ENCODE assay signal across 24 cellular contexts in the genomic region with DNA sequence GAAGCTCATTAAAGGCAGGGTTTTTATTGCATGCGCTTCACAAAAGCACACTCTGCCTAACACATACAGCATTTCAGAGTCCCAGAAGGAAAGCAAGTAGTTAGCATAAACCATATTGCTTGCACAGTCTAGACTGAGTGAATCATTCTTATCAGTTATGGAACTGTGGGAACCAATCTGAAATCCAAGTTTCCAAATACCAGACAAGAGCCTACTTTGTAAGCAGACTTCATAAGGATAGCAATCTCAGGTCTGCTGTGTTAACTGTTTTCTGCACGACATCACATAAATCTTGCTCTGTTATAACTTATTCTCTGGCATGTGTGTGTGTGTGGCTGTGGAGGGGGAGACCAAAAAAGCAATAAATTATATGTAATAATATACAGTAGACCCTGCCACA.
A peak's percentile ranks its signal among the peaks of the same experiment; 100 is the strongest.
DNase-seq lines count a peak whose midpoint lies in the region; ATAC-seq and TF ChIP-seq lines count a peak whose summit lies in the region.
"Had no signal": no experiment of that assay in that cellular context is flagged by ENCODE, and none has a peak within 500 bp of the region (broad histone marks: within the 10 kb centered on the region; RNA-seq: fewer than 3 reads in every experiment).

No MANE protein-coding gene starts in this region.

- no peak for TF ChIP-seq CTCF in A673 (conservative IDR thresholded peaks at IDR 0.05; ENCODE audit: low read depth, low read length)

- no peaks in the 10 kb centered on the region for H3K36me3 ChIP-seq in A673 (ENCODE audit: insufficient read depth, low read length, poor library complexity, severe bottlenecking)
- H3K36me3 ChIP-seq in mesenchymal stem cell (ENCODE audit: control insufficient read depth in 1 of 2, insufficient read depth in 2 of 2, low read depth in 1 of 2, low read length in 2 of 2): no peaks in the 10 kb centered on the region
- H3K36me3 ChIP-seq: BLaER1 treated with 17β-estradiol and CSF1 and Interleukin-3, amounts not matched to agents 10 nM and 100 nM; esophagus squamous epithelium; gastroesophageal sphincter; left lung; tibial artery had no signal

- H4K91ac ChIP-seq in mesenchymal stem cell (ENCODE audit: low read length): no peak overlapping the region

- H3K4me1 ChIP-seq in A673 (ENCODE audit: insufficient read depth, low read length, poor library complexity, severe bottlenecking) (peaks cover 19% of the 10 kb centered on the region), mesenchymal stem cell (ENCODE audit: control insufficient read depth, insufficient read depth, low read depth, low read length) (no peaks in the 10 kb centered on the region)
- H3K4me1 ChIP-seq: BLaER1 treated with 17β-estradiol and CSF1 and Interleukin-3, amounts not matched to agents 10 nM and 100 nM; esophagus squamous epithelium; gastroesophageal sphincter; left lung; tibial artery had no signal

- CTCF ChIA-PET in A673 (lab: Charles Lee): interaction anchor here (0.5 kb wide), 1 partner anchor 66 kb away, joined by 6 read pairs; no protein-coding TSS in a partner anchor

- POLR2A ChIA-PET in A673 (lab: Charles Lee; ENCODE audit: low non-redundant PET): no interaction called here

- H4K8ac ChIP-seq in mesenchymal stem cell (ENCODE audit: low read length): no peak overlapping the region

- no peak for ATAC-seq in SK-N-SH treated with all-trans-retinoic acid at 6 μM for 48 hours
- ATAC-seq in stimulated activated naive CD8-positive, alpha-beta T cell treated with anti-CD3 and anti-CD28 coated beads, Interleukin-15, Interleukin-2, amounts not matched to agents 100 U/mL and 50 U/mL, for 24 hours: no peak
- no peak for ATAC-seq in left ventricle myocardium superior
- ATAC-seq: activated naive CD4-positive, alpha-beta T cell treated with anti-CD3 and anti-CD28 coated beads, Interleukin-2, amount 50 U/mL, for 72 hours; gastroesophageal sphincter; left lung; natural killer cell treated with Interleukin-12 subunit alpha and Interleukin-12 subunit beta and Interleukin-15 and Interleukin-18, amount 100 ng/mL, for 72 hours; PC-3 had no signal

- H3K18ac ChIP-seq in mesenchymal stem cell (ENCODE audit: low read depth in 1 of 2, low read length in 2 of 2): no peak overlapping the region

- H3K4ac ChIP-seq in mesenchymal stem cell (ENCODE audit: low read depth in 1 of 2, low read length in 2 of 2): no peak overlapping the region

- no peak overlapping the region for H3K9ac ChIP-seq in mesenchymal stem cell (ENCODE audit: low read length)
- H3K9ac ChIP-seq: BLaER1 treated with 17β-estradiol and CSF1 and Interleukin-3, amounts not matched to agents 10 nM and 100 nM had no signal

- intact Hi-C loops in A673 (cut with micrococcal nuclease; ENCODE audit: unreplicated experiment): no loop called here
- intact Hi-C loops in left ventricle myocardium superior (cut with micrococcal nuclease): no loop called here

- no peak overlapping the region for H2AFZ ChIP-seq in mesenchymal stem cell (ENCODE audit: low read depth, low read length)

- no peak overlapping the region for H3K4me3 ChIP-seq in A673 (ENCODE audit: low read depth, low read length, poor library complexity, severe bottlenecking)
- no peak overlapping the region for H3K4me3 ChIP-seq in mesenchymal stem cell (ENCODE audit: insufficient read depth in 1 of 2, low read depth in 1 of 2, low read length in 2 of 2)
- H3K4me3 ChIP-seq: BLaER1 treated with 17β-estradiol and CSF1 and Interleukin-3, amounts not matched to agents 10 nM and 100 nM; esophagus squamous epithelium; gastroesophageal sphincter; left lung; tibial artery had no signal

- H2AK5ac ChIP-seq in mesenchymal stem cell (ENCODE audit: low read length, severe bottlenecking): no peak overlapping the region

- 43% methylated on average over 1 of the region's 2 CpGs for WGBS in mesenchymal stem cell

- H3K27ac ChIP-seq in A673 (ENCODE audit: low read depth, low read length, poor library complexity, severe bottlenecking) (no peak overlapping the region), mesenchymal stem cell (ENCODE audit: low read length, poor library complexity, severe bottlenecking) (no peak overlapping the region)
- H3K27ac ChIP-seq: BLaER1 treated with 17β-estradiol and CSF1 and Interleukin-3, amounts not matched to agents 10 nM and 100 nM; esophagus squamous epithelium; gastroesophageal sphincter; left lung; tibial artery had no signal

- DNase-seq in A673 (ENCODE audit: low spot score) (peak; percentile 9), M059J (ENCODE audit: low read depth) (peak; percentile 46), mesenchymal stem cell (peak; percentile 92), midbrain (lab: John Stamatoyannopoulos, UW) (no peak), left ventricle myocardium superior (no peak)
- no peak for DNase-seq in stimulated activated naive CD8-positive, alpha-beta T cell treated with anti-CD3 and anti-CD28 coated beads, Interleukin-15, Interleukin-2, amounts not matched to agents 100 U/mL and 50 U/mL, for 24 hours
- DNase-seq: activated CD4-positive, alpha-beta memory T cell treated with anti-CD3 and anti-CD28 coated beads for 36 hours; anterior cingulate cortex; esophagus squamous epithelium; KG1; left lung; MM.1S; NCI-H510A; NK-92 treated with Interleukin-12 subunit alpha and Interleukin-12 subunit beta, amount 100 ng/mL, for 24 hours; retina; Right ventricle myocardium superior; stimulated activated CD4-positive, alpha-beta T cell treated with anti-CD3 and anti-CD28 coated beads, Interleukin-2, amount 100 ng/mL, for 24 hours; tibial artery had no signal

- H3K9me3 ChIP-seq in A673 (ENCODE audit: low read depth, low read length, poor library complexity, severe bottlenecking) (no peaks in the 10 kb centered on the region), mesenchymal stem cell (ENCODE audit: control insufficient read depth, low read length) (peaks cover 13% of the 10 kb centered on the region)
- H3K9me3 ChIP-seq: BLaER1 treated with 17β-estradiol and CSF1 and Interleukin-3, amounts not matched to agents 10 nM and 100 nM; esophagus squamous epithelium; gastroesophageal sphincter; tibial artery had no signal

- no peaks in the 10 kb centered on the region for H3K27me3 ChIP-seq in A673 (replicated peaks; ENCODE audit: insufficient read depth, low read depth, low read length, poor library complexity)
- no peaks in the 10 kb centered on the region for H3K27me3 ChIP-seq in mesenchymal stem cell (ENCODE audit: control insufficient read depth in 1 of 2, insufficient read depth in 1 of 2, low read length in 2 of 2)
- H3K27me3 ChIP-seq: BLaER1 treated with 17β-estradiol and CSF1 and Interleukin-3, amounts not matched to agents 10 nM and 100 nM; esophagus squamous epithelium; gastroesophageal sphincter; left lung; tibial artery had no signal

- H2BK15ac ChIP-seq in mesenchymal stem cell (ENCODE audit: low read depth, poor library complexity, severe bottlenecking): no peak overlapping the region

- no peak overlapping the region for H3K23ac ChIP-seq in mesenchymal stem cell (ENCODE audit: low read length in 2 of 2)

- BruUV-seq in A673 (replicated peaks; lab: Mats Ljungman, UMichigan): no TSS peak

- H2BK12ac ChIP-seq in mesenchymal stem cell (ENCODE audit: low read length in 2 of 2): no peak overlapping the region

- H3K4me2 ChIP-seq in mesenchymal stem cell (ENCODE audit: low read length, poor library complexity, severe bottlenecking): no peak overlapping the region
- H3K4me2 ChIP-seq: BLaER1 treated with 17β-estradiol and CSF1 and Interleukin-3, amounts not matched to agents 10 nM and 100 nM had no signal

- no peak overlapping the region for H2BK120ac ChIP-seq in mesenchymal stem cell (ENCODE audit: low read depth, low read length)

- H2BK5ac ChIP-seq in mesenchymal stem cell (ENCODE audit: low read depth, low read length, poor library complexity, severe bottlenecking): no peak overlapping the region

- no peaks in the 10 kb centered on the region for H3K79me1 ChIP-seq in mesenchymal stem cell (replicated peaks; ENCODE audit: low read length, poor library complexity, severe bottlenecking)

- H3K14ac ChIP-seq in mesenchymal stem cell (ENCODE audit: low read length in 2 of 2): no peak overlapping the region

TF ChIP-seq in SK-N-SH treated with all-trans-retinoic acid at 6 μM for 48 hours, 23 proteins besides CTCF, POLR2A, EP300 and RAD21 (continues in another document):
- TF ChIP-seq, protein P1, sequence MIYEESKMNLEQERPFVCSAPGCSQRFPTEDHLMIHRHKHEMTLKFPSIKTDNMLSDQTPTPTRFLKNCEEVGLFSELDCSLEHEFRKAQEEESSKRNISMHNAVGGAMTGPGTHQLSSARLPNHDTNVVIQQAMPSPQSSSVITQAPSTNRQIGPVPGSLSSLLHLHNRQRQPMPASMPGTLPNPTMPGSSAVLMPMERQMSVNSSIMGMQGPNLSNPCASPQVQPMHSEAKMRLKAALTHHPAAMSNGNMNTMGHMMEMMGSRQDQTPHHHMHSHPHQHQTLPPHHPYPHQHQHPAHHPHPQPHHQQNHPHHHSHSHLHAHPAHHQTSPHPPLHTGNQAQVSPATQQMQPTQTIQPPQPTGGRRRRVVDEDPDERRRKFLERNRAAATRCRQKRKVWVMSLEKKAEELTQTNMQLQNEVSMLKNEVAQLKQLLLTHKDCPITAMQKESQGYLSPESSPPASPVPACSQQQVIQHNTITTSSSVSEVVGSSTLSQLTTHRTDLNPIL (CRISPR knock-in tag; IDR thresholded peaks at IDR 0.05; ENCODE audit: low read depth): peak; percentile 24; the same call in 1 of the 2 replicates
- TF ChIP-seq ISL1 (CRISPR knock-in tag; IDR thresholded peaks at IDR 0.05): peak; percentile 87
- peak; percentile 71; the same call in 1 of the 2 replicates for TF ChIP-seq TCF4 (CRISPR knock-in tag; IDR thresholded peaks at IDR 0.05; ENCODE audit: borderline replicate concordance)
- TF ChIP-seq ZNF565 (CRISPR knock-in tag; conservative IDR thresholded peaks at IDR 0.05; ENCODE audit: low read depth): no peak
- TF ChIP-seq GLIS3 (CRISPR knock-in tag; IDR thresholded peaks at IDR 0.05): 0 out of 2 replicates have a peak, but pooled peaks have one; percentile 79
- TF ChIP-seq BACH2 (CRISPR knock-in tag; IDR thresholded peaks at IDR 0.05; ENCODE audit: borderline replicate concordance): no peak

Comparison
In these comparisons a context has a peak if more than half of its experiments do, and no peak if none do; other contexts are left out.
1. DNase-seq: peak in A673 (single experiment), M059J (single experiment) and mesenchymal stem cell (single experiment); none in midbrain (single experiment), stimulated activated naive CD8-positive, alpha-beta T cell treated with anti-CD3 and anti-CD28 coated beads, Interleukin-15, Interleukin-2, amounts not matched to agents 100 U/mL and 50 U/mL, for 24 hours (single experiment) and left ventricle myocardium superior (single experiment).